In the genomic region with DNA sequence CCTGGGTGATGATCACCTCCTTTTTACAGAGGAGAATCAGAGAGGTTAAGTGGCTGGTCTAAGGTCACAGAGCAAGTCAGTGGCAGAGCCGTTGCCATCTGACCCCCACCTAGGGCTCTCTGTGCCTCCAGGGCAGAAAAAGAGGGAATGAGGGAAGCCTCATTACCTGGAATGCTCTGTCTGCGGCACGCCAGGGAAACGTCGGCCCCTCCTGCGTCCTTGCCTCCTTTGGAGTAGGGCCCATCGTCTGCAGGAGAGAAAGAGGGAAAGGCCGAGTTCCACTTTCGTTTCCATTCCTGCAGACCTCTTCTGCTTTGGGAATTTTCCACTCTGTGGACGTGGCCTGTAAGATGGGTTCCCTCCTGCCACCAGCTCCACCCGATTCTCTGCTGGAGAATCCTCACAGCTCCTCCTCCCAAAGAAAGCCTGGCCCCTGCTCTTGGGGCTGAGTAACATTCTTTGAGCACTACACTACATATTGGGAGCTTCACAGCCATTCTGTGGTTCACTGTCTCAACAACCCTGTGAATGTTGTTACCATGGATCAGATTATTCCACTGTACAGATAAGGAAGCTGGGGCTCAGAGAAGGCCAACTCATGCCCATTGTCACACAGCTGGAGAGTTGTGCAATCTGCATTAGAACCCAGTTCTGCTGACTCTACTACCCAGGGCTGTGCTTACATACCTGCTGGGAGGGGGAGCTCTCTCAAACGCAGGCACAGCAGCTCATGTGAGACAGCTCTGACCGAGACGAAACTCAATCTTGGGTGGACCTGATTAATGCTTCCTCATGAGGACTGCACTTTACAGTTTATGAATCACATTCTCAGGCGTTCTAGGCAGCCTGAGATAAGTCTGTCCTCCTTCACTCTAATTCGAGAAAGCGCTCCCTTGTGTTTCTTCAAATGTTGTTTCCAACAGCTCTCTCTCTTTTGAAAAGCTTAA, we compare ENCODE assay signal across 1 cellular context.
TF ChIP-seq lines count a peak whose summit lies in the region.

No MANE protein-coding gene starts in this region.

TF ChIP-seq in K562, 482 proteins besides CTCF, POLR2A, EP300 and RAD21:
- TF ChIP-seq ZNF133 (CRISPR knock-in tag; IDR thresholded peaks at IDR 0.05) (no peak), FOSL1 (tag; conservative IDR thresholded peaks at IDR 0.05) (peak; percentile 42; the same call in 1 of the 2 replicates), ZNF253 (CRISPR knock-in tag; conservative IDR thresholded peaks at IDR 0.05) (no peak), RBM25 (IDR thresholded peaks at IDR 0.05; ENCODE audit: low read depth, low read length, severe bottlenecking) (peak; percentile 54), CEBPG (CRISPR knock-in tag; IDR thresholded peaks at IDR 0.05) (peak; percentile 58; the same call in 1 of the 2 replicates), CEBPG (tag; conservative IDR thresholded peaks at IDR 0.05 in 1 of 2, IDR thresholded peaks at IDR 0.05 in 1 of 2) (peak; percentile 77 to 90), CEBPB (tag; IDR thresholded peaks at IDR 0.05) (peak; percentile 96), ZFP36 (IDR thresholded peaks at IDR 0.05; ENCODE audit: low read depth, low read length, partially characterized antibody) (peak; percentile 86)
